ENCODE assay signal across 12 cellular contexts in genomic region chr5:179680780-179681411, GRCh38. TPM values are rescaled to one million over a fixed set of nuclear protein-coding genes. Genes with fewer than 3 reads are reported as not detected.
DNase-seq lines count a peak whose midpoint lies in the region; ATAC-seq and TF ChIP-seq lines count a peak whose summit lies in the region.
"Had no signal": no experiment of that assay in that cellular context is flagged by ENCODE, and none has a peak within 500 bp of the region (broad histone marks: within the 10 kb centered on the region; RNA-seq: fewer than 3 reads in every experiment).

Gene CBY3, minus strand, starts transcription at chr5:179681034. Its CDS starts 116 bp downstream, at chr5:179680918.

- no peak for TF ChIP-seq POLR2A in uterus (IDR thresholded peaks at IDR 0.05)

- no peak within 1 kb of the TSS for H3K4me3 ChIP-seq in uterus
- H3K4me3 ChIP-seq: BLaER1 had no signal

- H3K9me3 Mint-ChIP-seq in activated CD8-positive, alpha-beta T cell treated with anti-CD3 and anti-CD28 coated beads, Interleukin-2, amount 10 ng/mL, durations not matched to agents 7 days and 5 days (ENCODE audit: insufficient read depth), result no peaks in the 10 kb centered on the region

- TF ChIP-seq CTCF in uterus (IDR thresholded peaks at IDR 0.05) (no peak), GM13977 (IDR thresholded peaks at IDR 0.05; ENCODE audit: extremely low read depth, insufficient read depth, missing control alignments) (no peak)

- intact Hi-C loops in uterus (cut with DNase I; ENCODE audit: low total_unique reads), result no loop called here

- peak; percentile 33 for DNase-seq in A172 (ENCODE audit: low spot score)
- peak; percentile 19 for DNase-seq in EL
- DNase-seq in activated CD8-positive, alpha-beta T cell treated with anti-CD3 and anti-CD28 coated beads, Interleukin-2, amount 10 ng/mL, durations not matched to agents 7 days and 5 days, result no peak
- peak; percentile 88 for DNase-seq in kidney tubule cell (ENCODE audit: low spot score)
- no peak for DNase-seq in KG1 (lab: John Stamatoyannopoulos, UW)
- no peak for DNase-seq in uterus
- no peak for DNase-seq in GM13977 (ENCODE audit: low spot score)
- DNase-seq: activated CD8-positive, alpha-beta memory T cell treated with anti-CD3 and anti-CD28 coated beads, Interleukin-2, amount 50 U/mL, for 4 hours; glutamatergic neuron; NCI-H526 treated with DMSO at 0.1 percent for 48 hours had no signal

- CTCF ChIA-PET in activated CD8-positive, alpha-beta T cell treated with anti-CD3 and anti-CD28 coated beads, Interleukin-2, amount 10 ng/mL, durations not matched to agents 7 days and 5 days (lab: Charles Lee), result interaction anchor here (1.5 to 1.9 kb wide), 2 partner anchors 12 to 21 kb away, joined by 3 to 5 read pairs; no protein-coding TSS in a partner anchor

- H3K27me3 Mint-ChIP-seq in activated CD8-positive, alpha-beta T cell treated with anti-CD3 and anti-CD28 coated beads, Interleukin-2, amount 10 ng/mL, durations not matched to agents 7 days and 5 days (ENCODE audit: low read depth), result no peaks in the 10 kb centered on the region

- in situ Hi-C loops in GM13977 (cut with MboI; ENCODE audit: low pct_unique_long_range_greater_than_20kb, low sequenced_read_pairs, unreplicated experiment), result no loop called here

- H3K4me1 ChIP-seq in uterus, result peaks cover 0 to 9% of the 10 kb centered on the region in 2 donors

- peak within 1 kb of the TSS; percentile 50 for H3K27ac Mint-ChIP-seq in activated CD8-positive, alpha-beta T cell treated with anti-CD3 and anti-CD28 coated beads, Interleukin-2, amount 10 ng/mL, durations not matched to agents 7 days and 5 days

- peaks cover 37% of the 10 kb centered on the region for H3K36me3 Mint-ChIP-seq in activated CD8-positive, alpha-beta T cell treated with anti-CD3 and anti-CD28 coated beads, Interleukin-2, amount 10 ng/mL, durations not matched to agents 7 days and 5 days (ENCODE audit: low read depth)

- no peaks in the 10 kb centered on the region for H3K27me3 ChIP-seq in uterus
- H3K27me3 ChIP-seq: BLaER1 had no signal

- no peak within 1 kb of the TSS for H3K27ac ChIP-seq in uterus
- H3K27ac ChIP-seq: BLaER1 had no signal

- H3K4me1 Mint-ChIP-seq in activated CD8-positive, alpha-beta T cell treated with anti-CD3 and anti-CD28 coated beads, Interleukin-2, amount 10 ng/mL, durations not matched to agents 7 days and 5 days (ENCODE audit: low read depth), result peaks cover 32% of the 10 kb centered on the region

- H3K9me3 ChIP-seq in uterus, result no peaks in the 10 kb centered on the region
- H3K9me3 ChIP-seq: BLaER1 had no signal

- no peak for ATAC-seq in activated CD8-positive, alpha-beta T cell treated with anti-CD3 and anti-CD28 coated beads, Interleukin-2, amount 10 ng/mL, durations not matched to agents 7 days and 5 days
- ATAC-seq in GM21619 (IDR thresholded peaks at IDR 0.05; ENCODE audit: unreplicated experiment), result no peak

- peak within 1 kb of the TSS; percentile 65 for H3K4me3 Mint-ChIP-seq in activated CD8-positive, alpha-beta T cell treated with anti-CD3 and anti-CD28 coated beads, Interleukin-2, amount 10 ng/mL, durations not matched to agents 7 days and 5 days

- no peaks in the 10 kb centered on the region for H3K36me3 ChIP-seq in uterus
- H3K36me3 ChIP-seq: BLaER1 had no signal

- POLR2A ChIA-PET in activated CD8-positive, alpha-beta T cell treated with anti-CD3 and anti-CD28 coated beads, Interleukin-2, amount 10 ng/mL, durations not matched to agents 7 days and 5 days (lab: Charles Lee), result interaction anchor here (0.9 to 5.2 kb wide), 4 partner anchors 16 to 57 kb away, joined by 3 to 45 read pairs (median 4); partner anchors contain the start of gene HNRNPH1

RNA-seq across cellular contexts. Expression of gene CBY3, which starts in this region (rescaled TPM):
- total RNA-seq in A172 (2014; rRNA removed; shearing (Covaris generic)), result not detected in 2 replicates
- total RNA-seq in activated CD8-positive, alpha-beta T cell treated with anti-CD3 and anti-CD28 coated beads, Interleukin-2, amount 10 ng/mL, durations not matched to agents 7 days and 5 days, result under 1 TPM in 1 of 2 experiments, not detected in 1; 0.55 TPM
- total RNA-seq in uterus, result not detected

Comparison
In these comparisons a context has a peak if more than half of its experiments do, and no peak if none do; other contexts are left out.
1. Peak in DNase-seq in A172; RNA of the gene not detected or under 1 TPM.
2. DNase-seq: peak in EL (single experiment) and kidney tubule cell (single experiment); none in activated CD8-positive, alpha-beta T cell treated with anti-CD3 and anti-CD28 coated beads, Interleukin-2, amount 10 ng/mL, durations not matched to agents 7 days and 5 days (single experiment), KG1 (single experiment), uterus (0 of 2) and GM13977 (single experiment).